In genomic region chr18:76522104-76522503, GRCh38 we compare ENCODE assay signal across 18 cellular contexts. TPM values are rescaled to one million over a fixed set of nuclear protein-coding genes. Genes with fewer than 3 reads are reported as not detected.
DNase-seq lines count a peak whose midpoint lies in the region; ATAC-seq and TF ChIP-seq lines count a peak whose summit lies in the region.
"Had no signal": no experiment of that assay in that cellular context is flagged by ENCODE, and none has a peak within 500 bp of the region (broad histone marks: within the 10 kb centered on the region; RNA-seq: fewer than 3 reads in every experiment).

No MANE protein-coding gene starts in this region.

- peak overlapping the region; percentile 39 for H3K27ac Mint-ChIP-seq in neural crest cell (ENCODE audit: unreplicated experiment)
- H3K27ac Mint-ChIP-seq: activated T-helper 1 cell treated with anti-CD3 and anti-CD28 coated beads, Interleukin-12 subunit alpha, Interleukin-12 subunit beta, Interleukin-2, Interleukin-4 antibody, amounts not matched to agents 30 ng/mL and 10 ng/mL and 1 ng/mL, durations not matched to agents 14 hours and 24 hours and 36 hours; dendritic cell treated with granulocyte-macrophage colony-stimulating factor and Interleukin-4, amounts not matched to agents 40 ng/mL and 50 ng/mL, for 4 days; immature natural killer cell had no signal

- peak overlapping the region; percentile 48 for H3K4me2 ChIP-seq in fibroblast of lung (ENCODE audit: extremely low read depth, insufficient read depth, low read length)

- H3K9me3 Mint-ChIP-seq in neural crest cell = no peaks in the 10 kb centered on the region
- H3K9me3 Mint-ChIP-seq: activated T-helper 1 cell treated with anti-CD3 and anti-CD28 coated beads, Interleukin-12 subunit alpha, Interleukin-12 subunit beta, Interleukin-2, Interleukin-4 antibody, amounts not matched to agents 30 ng/mL and 10 ng/mL and 1 ng/mL, durations not matched to agents 14 hours and 24 hours and 36 hours; dendritic cell treated with granulocyte-macrophage colony-stimulating factor and Interleukin-4, amounts not matched to agents 40 ng/mL and 50 ng/mL, for 4 days; immature natural killer cell had no signal

- peak overlapping the region; percentile 2 for H2AFZ ChIP-seq in fibroblast of lung (ENCODE audit: low read length)

- H3K27ac ChIP-seq in fibroblast of lung (ENCODE audit: insufficient read depth, low read length) = peak overlapping the region; percentile 46

- no peak for ATAC-seq in GM18520 (IDR thresholded peaks at IDR 0.05; ENCODE audit: unreplicated experiment)
- ATAC-seq: T-helper 17 cell had no signal

- H3K36me3 Mint-ChIP-seq in neural crest cell (ENCODE audit: low read depth) = no peaks in the 10 kb centered on the region
- H3K36me3 Mint-ChIP-seq: CD14-positive monocyte, immature natural killer cell had no signal

- in situ Hi-C loops in ACHN (cut with HindIII; ENCODE audit: low pct_ligation_motif_present, low pct_unique_long_range_greater_than_20kb, low sequenced_read_pairs) = no loop called here

- H3K36me3 ChIP-seq in fibroblast of lung (ENCODE audit: control insufficient read depth, insufficient read depth, low read length) = no peaks in the 10 kb centered on the region

- H3K79me2 ChIP-seq in fibroblast of lung (ENCODE audit: control insufficient read depth, insufficient read depth, low read length) = no peaks in the 10 kb centered on the region

- H3K4me3 ChIP-seq in fibroblast of lung (replicated peaks in 1 of 4; ENCODE audit: control extremely low read depth in 1 of 4, insufficient read depth in 1 of 4, low read depth in 3 of 4, low read length in 4 of 4) = no peak overlapping the region

- no peaks in the 10 kb centered on the region for H3K27me3 Mint-ChIP-seq in neural crest cell (ENCODE audit: low read depth)

- DNase-seq in NCI-H2227 treated with DMSO at 0.1 percent for 48 hours (lab: John Stamatoyannopoulos, UW) (peak; percentile 54), fibroblast of lung (ENCODE audit: low read depth in 2 of 2) (peak in 1 of 2 donors; percentile 10), neural crest cell (ENCODE audit: low read depth, low spot score) (peak; percentile 42), C1 segment of cervical spinal cord (lab: John Stamatoyannopoulos, UW) (no peak), cerebellar nuclear complex (lab: John Stamatoyannopoulos, UW) (no peak), ACHN (no peak)
- DNase-seq: activated CD4-positive, alpha-beta T cell treated with anti-CD3 and anti-CD28 coated beads for 48 hours; anterior cingulate cortex; EL; immature natural killer cell; midbrain; NCI-H524; stimulated activated CD8-positive, alpha-beta memory T cell treated with anti-CD3 and anti-CD28 coated beads, Interleukin-4, amount 100 ng/mL, for 48 hours; T-helper 17 cell had no signal

- no peaks in the 10 kb centered on the region for H3K9me3 ChIP-seq in fibroblast of lung (ENCODE audit: control insufficient read depth, insufficient read depth, low read depth, low read length)

- no peaks in the 10 kb centered on the region for H3K27me3 ChIP-seq in fibroblast of lung (ENCODE audit: control insufficient read depth, insufficient read depth, low read length)

- no peak overlapping the region for H3K9ac ChIP-seq in fibroblast of lung (ENCODE audit: insufficient read depth, low read length)

- H4K20me1 ChIP-seq in fibroblast of lung (ENCODE audit: control insufficient read depth, extremely low read depth, insufficient read depth, low read length) = no peaks in the 10 kb centered on the region

- no peaks in the 10 kb centered on the region for H3K4me1 ChIP-seq in fibroblast of lung (ENCODE audit: control insufficient read depth, extremely low read depth, insufficient read depth, low read length)

- peak overlapping the region; percentile 21 for H3K4me3 Mint-ChIP-seq in neural crest cell
- H3K4me3 Mint-ChIP-seq: activated T-helper 1 cell treated with anti-CD3 and anti-CD28 coated beads, Interleukin-12 subunit alpha, Interleukin-12 subunit beta, Interleukin-2, Interleukin-4 antibody, amounts not matched to agents 30 ng/mL and 10 ng/mL and 1 ng/mL, durations not matched to agents 14 hours and 24 hours and 36 hours; dendritic cell treated with granulocyte-macrophage colony-stimulating factor and Interleukin-4, amounts not matched to agents 40 ng/mL and 50 ng/mL, for 4 days; immature natural killer cell; T-helper 17 cell had no signal

- peaks cover 72% of the 10 kb centered on the region for H3K4me1 Mint-ChIP-seq in neural crest cell

- TF ChIP-seq CTCF in fibroblast of lung (conservative IDR thresholded peaks at IDR 0.05 in 1 of 2, IDR thresholded peaks at IDR 0.05 in 1 of 2; ENCODE audit: low read depth in 1 of 2, low read length in 2 of 2) = no peak
- TF ChIP-seq CTCF in neural crest cell (conservative IDR thresholded peaks at IDR 0.05) = no peak

RNA-seq across cellular contexts. Expression of gene ZNF516, which starts 27.1 kb away (rescaled TPM):
- total RNA-seq in fibroblast of lung (28.0 and 32.7 TPM in 2 replicates), neural crest cell (90.7 and 91.2 TPM in 2 replicates)
- 7.9 and 12.0 TPM in 2 replicates for polyA plus RNA-seq in fibroblast of lung
- 12.1 and 15.4 TPM in 2 replicates for polyA plus RNA-seq in fibroblast of lung (2012)
- 12.6 and 13.6 TPM in 2 replicates for polyA minus RNA-seq in fibroblast of lung (ENCODE audit: low replicate concordance)

Comparison
In these comparisons a context has a peak if more than half of its experiments do, and no peak if none do; other contexts are left out.
1. DNase-seq: peak in NCI-H2227 treated with DMSO at 0.1 percent for 48 hours (single experiment) and neural crest cell (single experiment); none in C1 segment of cervical spinal cord (0 of 14), cerebellar nuclear complex (0 of 2) and ACHN (single experiment).